ENCODE assay signal across 8 cellular contexts in the genomic region with DNA sequence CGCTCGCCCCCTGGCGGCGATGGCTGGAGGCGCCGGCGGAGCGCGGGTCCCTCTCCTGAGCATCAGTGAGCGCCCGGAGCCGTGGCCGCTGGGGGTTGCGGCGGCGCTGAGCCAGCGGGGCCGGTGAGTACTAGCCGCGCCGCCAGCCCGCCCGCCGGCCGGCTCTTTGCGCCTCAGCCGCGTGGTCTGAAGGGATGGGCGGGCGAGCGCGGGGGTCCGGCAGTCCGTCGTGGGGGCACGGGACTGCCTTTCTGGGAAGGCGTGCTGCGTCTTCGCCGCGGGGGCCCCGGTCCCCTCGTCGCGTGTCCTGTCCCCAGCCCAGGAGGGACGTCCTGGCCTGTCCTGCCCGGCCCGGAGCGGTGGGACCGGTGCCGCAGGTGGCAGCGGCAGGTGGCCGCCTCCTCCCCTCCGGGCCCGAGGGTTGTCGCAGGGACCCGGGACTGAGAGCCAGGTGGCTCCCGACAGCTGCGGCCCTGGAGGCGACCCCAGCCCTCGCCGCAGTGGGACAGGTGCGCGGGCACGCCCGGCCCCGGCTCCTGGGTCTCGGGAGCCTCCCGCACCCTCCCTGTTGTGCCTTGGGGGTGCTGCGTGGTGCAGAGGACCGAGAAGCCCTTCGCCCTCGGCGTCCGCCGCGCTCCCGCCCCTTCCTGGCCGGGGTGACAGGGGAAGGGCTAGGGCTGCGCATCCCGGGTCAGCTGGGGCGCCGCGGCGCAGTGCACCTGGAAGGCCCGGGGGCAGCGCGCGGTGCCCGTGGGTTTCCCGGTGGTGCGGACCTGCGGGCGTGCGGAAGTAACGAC. TPM values are rescaled to one million over a fixed set of nuclear protein-coding genes. Genes with fewer than 3 reads are reported as not detected.
DNase-seq lines count a peak whose midpoint lies in the region; ATAC-seq, FAIRE-seq and TF ChIP-seq lines count a peak whose summit lies in the region.

A gene with protein sequence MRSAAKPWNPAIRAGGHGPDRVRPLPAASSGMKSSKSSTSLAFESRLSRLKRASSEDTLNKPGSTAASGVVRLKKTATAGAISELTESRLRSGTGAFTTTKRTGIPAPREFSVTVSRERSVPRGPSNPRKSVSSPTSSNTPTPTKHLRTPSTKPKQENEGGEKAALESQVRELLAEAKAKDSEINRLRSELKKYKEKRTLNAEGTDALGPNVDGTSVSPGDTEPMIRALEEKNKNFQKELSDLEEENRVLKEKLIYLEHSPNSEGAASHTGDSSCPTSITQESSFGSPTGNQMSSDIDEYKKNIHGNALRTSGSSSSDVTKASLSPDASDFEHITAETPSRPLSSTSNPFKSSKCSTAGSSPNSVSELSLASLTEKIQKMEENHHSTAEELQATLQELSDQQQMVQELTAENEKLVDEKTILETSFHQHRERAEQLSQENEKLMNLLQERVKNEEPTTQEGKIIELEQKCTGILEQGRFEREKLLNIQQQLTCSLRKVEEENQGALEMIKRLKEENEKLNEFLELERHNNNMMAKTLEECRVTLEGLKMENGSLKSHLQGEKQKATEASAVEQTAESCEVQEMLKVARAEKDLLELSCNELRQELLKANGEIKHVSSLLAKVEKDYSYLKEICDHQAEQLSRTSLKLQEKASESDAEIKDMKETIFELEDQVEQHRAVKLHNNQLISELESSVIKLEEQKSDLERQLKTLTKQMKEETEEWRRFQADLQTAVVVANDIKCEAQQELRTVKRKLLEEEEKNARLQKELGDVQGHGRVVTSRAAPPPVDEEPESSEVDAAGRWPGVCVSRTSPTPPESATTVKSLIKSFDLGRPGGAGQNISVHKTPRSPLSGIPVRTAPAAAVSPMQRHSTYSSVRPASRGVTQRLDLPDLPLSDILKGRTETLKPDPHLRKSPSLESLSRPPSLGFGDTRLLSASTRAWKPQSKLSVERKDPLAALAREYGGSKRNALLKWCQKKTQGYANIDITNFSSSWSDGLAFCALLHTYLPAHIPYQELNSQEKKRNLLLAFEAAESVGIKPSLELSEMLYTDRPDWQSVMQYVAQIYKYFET (plus strand): TSS at position 58 of the 797 bp plus-strand sequence. CDS start 87,293 bp downstream, outside the sequence.

- intact Hi-C loops in activated CD4-positive, alpha-beta T cell treated with anti-CD3 and anti-CD28 coated beads for 36 hours (cut with DNase I, micrococcal nuclease) = loop anchor here (1.0 to 2.0 kb wide), 5 partner anchors 17 to 631 kb away; a partner anchor contains a TSS

- peak within 1 kb of the TSS; percentile 77 for H3K4me3 Mint-ChIP-seq in activated CD4-positive, alpha-beta T cell treated with anti-CD3 and anti-CD28 coated beads for 36 hours

- no peak for FAIRE-seq in A549 (lab: Jason Lieb, UNC)

- TF ChIP-seq CTCF in A549 (IDR thresholded peaks at IDR 0.05) (peak; percentile 16; the same call in 2 of the 3 replicates), liver (IDR thresholded peaks at IDR 0.05; ENCODE audit: low read depth, low read length, missing input control) (peak; percentile 90)

- WGBS in A549 (ENCODE audit: missing lambda C conversion rate) = 2% methylated on average over 31 of the region's 96 CpGs
- WGBS in liver = 1% methylated on average over 96 of the region's 96 CpGs

- no peak for TF ChIP-seq EP300 in A549 (IDR thresholded peaks at IDR 0.05)

- peak within 1 kb of the TSS; percentile 63 for H3K4me3 ChIP-seq in A549
- peak within 1 kb of the TSS; percentile 2 to 71 (median 29) for H3K4me3 ChIP-seq in liver (ENCODE audit: low read depth in 1 of 3, low read length in 3 of 3)

- POLR2A ChIA-PET in A549 (lab: Yijun Ruan, JAX) = interaction anchor here (0.6 to 2.9 kb wide), 12 partner anchors 17 to 360 kb away, joined by 3 to 28 read pairs (median 9); a partner anchor contains a TSS
- POLR2A ChIA-PET in activated CD4-positive, alpha-beta T cell treated with anti-CD3 and anti-CD28 coated beads for 36 hours (lab: Charles Lee) = no interaction called here

- peaks cover 37% of the 10 kb centered on the region for H3K27me3 Mint-ChIP-seq in activated CD4-positive, alpha-beta T cell treated with anti-CD3 and anti-CD28 coated beads for 36 hours

- peak within 1 kb of the TSS; percentile 17 for H3K27ac Mint-ChIP-seq in activated CD4-positive, alpha-beta T cell treated with anti-CD3 and anti-CD28 coated beads for 36 hours

- H3K36me3 Mint-ChIP-seq in activated CD4-positive, alpha-beta T cell treated with anti-CD3 and anti-CD28 coated beads for 36 hours (ENCODE audit: low read depth) = no peaks in the 10 kb centered on the region

- peak within 1 kb of the TSS; percentile 88 to 93 for H3K27ac ChIP-seq in A549
- H3K27ac ChIP-seq in cingulate gyrus (ENCODE audit: low read depth, low read length) = peak within 1 kb of the TSS; percentile 84
- H3K27ac ChIP-seq in liver (ENCODE audit: low read depth in 1 of 2, low read length in 2 of 2) = peak within 1 kb of the TSS in 1 of 2 donors; percentile 18

- TF ChIP-seq RAD21 in A549 (conservative IDR thresholded peaks at IDR 0.05 in 1 of 2, IDR thresholded peaks at IDR 0.05 in 1 of 2) (peak; percentile 37 to 64; a peak in 3 of 5 replicates), liver (IDR thresholded peaks at IDR 0.05) (peak in 1 of 2 donors; percentile 52)

- peaks cover 11% of the 10 kb centered on the region for H3K4me1 Mint-ChIP-seq in activated CD4-positive, alpha-beta T cell treated with anti-CD3 and anti-CD28 coated beads for 36 hours

- no peaks in the 10 kb centered on the region for H3K9me3 Mint-ChIP-seq in activated CD4-positive, alpha-beta T cell treated with anti-CD3 and anti-CD28 coated beads for 36 hours (ENCODE audit: low read depth)

- CTCF ChIA-PET in A549 (lab: Yijun Ruan, JAX) = interaction anchor here (0.6 to 10.8 kb wide), 66 partner anchors 8 to 1073 kb away, joined by 3 to 240 read pairs (median 6); a partner anchor contains a TSS
- CTCF ChIA-PET in activated CD4-positive, alpha-beta T cell treated with anti-CD3 and anti-CD28 coated beads for 36 hours (lab: Charles Lee) = interaction anchor here (0.7 to 4.1 kb wide), 19 partner anchors 9 to 269 kb away, joined by 3 to 23 read pairs (median 4); no protein-coding TSS in a partner anchor

- H3K9me3 ChIP-seq in A549 (no peaks in the 10 kb centered on the region), liver (ENCODE audit: control insufficient read depth in 4 of 4, low read length in 3 of 4) (no peaks in the 10 kb centered on the region)

- H3K9ac ChIP-seq in liver (ENCODE audit: low read depth in 1 of 2, low read length in 2 of 2) = no peak within 1 kb of the TSS

- H3K4me1 ChIP-seq in A549 (peaks cover 25% of the 10 kb centered on the region), liver (ENCODE audit: control insufficient read depth in 4 of 4, insufficient read depth in 4 of 4, low read length in 3 of 4) (peaks cover 6 to 16% (median 12%) of the 10 kb centered on the region in 4 donors)

- DNase-seq in A549 (ENCODE audit: low read depth in 1 of 2, low spot score in 1 of 2) (peak; percentile 48 to 87), NCI-H345 (lab: John Stamatoyannopoulos, UW) (peak; percentile 78)
- peak; percentile 92 for DNase-seq in activated CD4-positive, alpha-beta T cell treated with anti-CD3 and anti-CD28 coated beads for 36 hours
- peak; percentile 79 to 86 for DNase-seq in stimulated activated CD4-positive, alpha-beta T cell treated with anti-CD3 and anti-CD28 coated beads, Interleukin-4, amount 100 ng/mL, for 4 hours

- no peaks in the 10 kb centered on the region for H3K36me3 ChIP-seq in liver (ENCODE audit: control insufficient read depth in 4 of 4, insufficient read depth in 3 of 4, low read depth in 1 of 4, low read length in 3 of 4)

- H3K4me2 ChIP-seq in A549 = peak within 1 kb of the TSS; percentile 91

- peak; percentile 85 to 94 for ATAC-seq in A549
- ATAC-seq in GM18861 (IDR thresholded peaks at IDR 0.05; ENCODE audit: unreplicated experiment) = peak; percentile 94
- ATAC-seq in HG03097 (IDR thresholded peaks at IDR 0.05; ENCODE audit: low FRiP score, unreplicated experiment) = peak; percentile 86
- ATAC-seq in activated CD4-positive, alpha-beta T cell treated with anti-CD3 and anti-CD28 coated beads for 36 hours = peak; percentile 99

- peaks cover 0 to 13% (median 5%) of the 10 kb centered on the region in 4 donors for H3K27me3 ChIP-seq in liver (ENCODE audit: control insufficient read depth in 4 of 4, insufficient read depth in 4 of 4, low read length in 3 of 4)

- peak; percentile 41; the same call in 1 of the 2 replicates for TF ChIP-seq POLR2A in A549 (IDR thresholded peaks at IDR 0.05; ENCODE audit: low read length)

TF ChIP-seq in A549, 52 proteins besides CTCF, POLR2A, EP300 and RAD21 (continues in another document):
- TF ChIP-seq JUN (IDR thresholded peaks at IDR 0.05) = peak in 1 of 2 experiments; percentile 12; a peak in 1 of 5 replicates
- TF ChIP-seq, protein P1, sequence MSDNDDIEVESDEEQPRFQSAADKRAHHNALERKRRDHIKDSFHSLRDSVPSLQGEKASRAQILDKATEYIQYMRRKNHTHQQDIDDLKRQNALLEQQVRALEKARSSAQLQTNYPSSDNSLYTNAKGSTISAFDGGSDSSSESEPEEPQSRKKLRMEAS (IDR thresholded peaks at IDR 0.05) = peak; percentile 59

TF ChIP-seq in liver, 16 proteins besides CTCF, POLR2A, EP300 and RAD21:
- TF ChIP-seq FOXA2 (IDR thresholded peaks at IDR 0.05) = no peak
- TF ChIP-seq, protein P2, sequence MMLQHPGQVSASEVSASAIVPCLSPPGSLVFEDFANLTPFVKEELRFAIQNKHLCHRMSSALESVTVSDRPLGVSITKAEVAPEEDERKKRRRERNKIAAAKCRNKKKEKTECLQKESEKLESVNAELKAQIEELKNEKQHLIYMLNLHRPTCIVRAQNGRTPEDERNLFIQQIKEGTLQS (IDR thresholded peaks at IDR 0.05) = no peak
- no peak for TF ChIP-seq YY1 (IDR thresholded peaks at IDR 0.05)
- TF ChIP-seq SP1 (IDR thresholded peaks at IDR 0.05) = no peak
- TF ChIP-seq GABPA (IDR thresholded peaks at IDR 0.05 in 1 of 2, conservative IDR thresholded peaks at IDR 0.05 in 1 of 2) = no peak
- no peak for TF ChIP-seq NR2F2 (IDR thresholded peaks at IDR 0.05)

RNA-seq across cellular contexts. Expression of the gene that starts here (rescaled TPM):
- polyA plus RNA-seq in A549 (2011; rRNA removed) (40.1 and 45.1 TPM in 2 replicates), A549 (2017; fragmentation: RNase III; extraction: RNeasy Plus Mini Kit Qiagen cat#74134 plus additional on column Dnase treatment) (55.0 to 70.3 TPM (median 66.2 TPM) in 3 replicates), liver (under 1 TPM; 0.36 to 0.50 TPM)
- polyA plus RNA-seq in A549 (2012; cell fraction: cytosol; rRNA removed) = 22.0 and 23.5 TPM in 2 replicates
- 27.4 and 30.6 TPM in 2 replicates for polyA plus RNA-seq in A549 (2012; cell fraction: nucleus; rRNA removed)
- 62.3 and 65.1 TPM in 2 replicates for polyA minus RNA-seq in A549 (2011; rRNA and poly(A)+ RNA removed)
- total RNA-seq in activated CD4-positive, alpha-beta T cell treated with anti-CD3 and anti-CD28 coated beads for 36 hours = 10 to 100 TPM in 1 of 2 experiments, 1 to 10 TPM in 1; 6.1 to 10.4 TPM
- total RNA-seq in liver = 10 to 100 TPM in 1 of 2 donors, 1 to 10 TPM in 1; 3.2 to 70.3 TPM

Comparison
In these comparisons a context has a peak if more than half of its experiments do, and no peak if none do; other contexts are left out.
1. RNA of the gene that starts here (polyA plus RNA-seq): 22.0 to 70.3 TPM in A549; 0.36 to 0.50 TPM in liver; every median in the first group is over 10 times any median in the second.
2. Peak in every context shown above with its lines, with median percentiles within 50 percentile points of each other: ATAC-seq and DNase-seq.